ENCODE assay signal across 1 cellular context in the genomic region with DNA sequence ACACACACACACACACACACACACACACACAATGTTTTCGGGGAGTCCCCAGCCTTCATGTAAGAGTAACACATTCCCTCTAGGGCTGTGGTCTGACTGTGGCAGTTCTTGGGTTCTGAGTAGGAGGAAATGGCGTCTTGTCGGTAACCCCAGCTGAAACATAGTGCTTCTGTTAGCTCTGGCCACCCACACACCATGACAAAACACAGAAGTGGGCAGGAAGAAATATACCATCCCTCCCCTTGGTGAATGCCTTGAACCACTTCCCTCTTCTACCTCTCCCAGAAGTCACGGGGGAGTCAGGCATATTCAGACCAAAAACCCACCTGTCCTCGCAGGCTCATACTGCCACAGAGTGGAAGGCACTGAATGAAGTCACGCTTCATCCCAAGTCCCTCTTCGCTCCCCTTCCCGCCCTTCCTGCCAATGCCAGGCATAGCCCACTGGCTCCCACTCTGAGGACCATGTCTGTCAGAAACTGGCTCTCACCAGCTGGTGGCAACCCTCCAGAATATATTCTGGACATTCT.
A peak's percentile ranks its signal among the peaks of the same experiment; 100 is the strongest.
TF ChIP-seq lines count a peak whose summit lies in the region.

No MANE protein-coding gene starts in this region.

TF ChIP-seq in GM12878, 131 proteins besides CTCF, POLR2A, EP300 and RAD21 (continued from another document and continues in another):
- TF ChIP-seq ZNF687 (IDR thresholded peaks at IDR 0.05) (no peak), ZBTB40 (IDR thresholded peaks at IDR 0.05; ENCODE audit: borderline replicate concordance) (no peak), YBX1 (IDR thresholded peaks at IDR 0.05) (no peak), LARP7 (IDR thresholded peaks at IDR 0.05) (no peak), STAT3 (IDR thresholded peaks at IDR 0.05; ENCODE audit: low read depth, low read length) (no peak), MEF2A (IDR thresholded peaks at IDR 0.05; ENCODE audit: insufficient read depth, low read depth, low read length) (peak; percentile 55; the same call in 1 of the 2 replicates), TCF3 (IDR thresholded peaks at IDR 0.05; ENCODE audit: borderline replicate concordance, insufficient read depth, low read depth, low read length) (no peak), ZNF592 (IDR thresholded peaks at IDR 0.05) (no peak), ZSCAN29 (IDR thresholded peaks at IDR 0.05) (no peak), CUX1 (IDR thresholded peaks at IDR 0.05; ENCODE audit: insufficient replicate concordance, low read depth, low read length) (no peak), KAT2A (conservative IDR thresholded peaks at IDR 0.05; ENCODE audit: control insufficient read depth, low read depth, low read length) (no peak), SREBF2 (IDR thresholded peaks at IDR 0.05; ENCODE audit: low read length) (no peak), SPI1 (IDR thresholded peaks at IDR 0.05; ENCODE audit: borderline replicate concordance, insufficient read depth, low read depth, low read length) (peak; percentile 92), MYB (IDR thresholded peaks at IDR 0.05; ENCODE audit: borderline replicate concordance, low read depth, low read length) (no peak), IRF4 (IDR thresholded peaks at IDR 0.05; ENCODE audit: low read depth, low read length) (no peak), FOS (IDR thresholded peaks at IDR 0.05; ENCODE audit: borderline replicate concordance, extremely low read depth, insufficient read length) (no peak)
- TF ChIP-seq, protein P1, sequence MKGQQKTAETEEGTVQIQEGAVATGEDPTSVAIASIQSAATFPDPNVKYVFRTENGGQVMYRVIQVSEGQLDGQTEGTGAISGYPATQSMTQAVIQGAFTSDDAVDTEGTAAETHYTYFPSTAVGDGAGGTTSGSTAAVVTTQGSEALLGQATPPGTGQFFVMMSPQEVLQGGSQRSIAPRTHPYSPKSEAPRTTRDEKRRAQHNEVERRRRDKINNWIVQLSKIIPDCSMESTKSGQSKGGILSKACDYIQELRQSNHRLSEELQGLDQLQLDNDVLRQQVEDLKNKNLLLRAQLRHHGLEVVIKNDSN (IDR thresholded peaks at IDR 0.05; ENCODE audit: borderline replicate concordance, extremely low read length, insufficient read depth, low read depth, low read length) = no peak
- TF ChIP-seq, protein P2, sequence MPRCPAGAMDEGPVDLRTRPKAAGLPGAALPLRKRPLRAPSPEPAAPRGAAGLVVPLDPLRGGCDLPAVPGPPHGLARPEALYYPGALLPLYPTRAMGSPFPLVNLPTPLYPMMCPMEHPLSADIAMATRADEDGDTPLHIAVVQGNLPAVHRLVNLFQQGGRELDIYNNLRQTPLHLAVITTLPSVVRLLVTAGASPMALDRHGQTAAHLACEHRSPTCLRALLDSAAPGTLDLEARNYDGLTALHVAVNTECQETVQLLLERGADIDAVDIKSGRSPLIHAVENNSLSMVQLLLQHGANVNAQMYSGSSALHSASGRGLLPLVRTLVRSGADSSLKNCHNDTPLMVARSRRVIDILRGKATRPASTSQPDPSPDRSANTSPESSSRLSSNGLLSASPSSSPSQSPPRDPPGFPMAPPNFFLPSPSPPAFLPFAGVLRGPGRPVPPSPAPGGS (IDR thresholded peaks at IDR 0.05; ENCODE audit: borderline replicate concordance, insufficient read depth, low read depth, low read length, poor library complexity, severe bottlenecking) = peak; percentile 39
- TF ChIP-seq, protein P3, sequence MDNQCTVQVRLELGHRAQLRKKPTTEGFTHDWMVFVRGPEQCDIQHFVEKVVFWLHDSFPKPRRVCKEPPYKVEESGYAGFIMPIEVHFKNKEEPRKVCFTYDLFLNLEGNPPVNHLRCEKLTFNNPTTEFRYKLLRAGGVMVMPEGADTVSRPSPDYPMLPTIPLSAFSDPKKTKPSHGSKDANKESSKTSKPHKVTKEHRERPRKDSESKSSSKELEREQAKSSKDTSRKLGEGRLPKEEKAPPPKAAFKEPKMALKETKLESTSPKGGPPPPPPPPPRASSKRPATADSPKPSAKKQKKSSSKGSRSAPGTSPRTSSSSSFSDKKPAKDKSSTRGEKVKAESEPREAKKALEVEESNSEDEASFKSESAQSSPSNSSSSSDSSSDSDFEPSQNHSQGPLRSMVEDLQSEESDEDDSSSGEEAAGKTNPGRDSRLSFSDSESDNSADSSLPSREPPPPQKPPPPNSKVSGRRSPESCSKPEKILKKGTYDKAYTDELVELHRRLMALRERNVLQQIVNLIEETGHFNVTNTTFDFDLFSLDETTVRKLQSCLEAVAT (IDR thresholded peaks at IDR 0.05) = peak; percentile 82
- TF ChIP-seq, protein P4, sequence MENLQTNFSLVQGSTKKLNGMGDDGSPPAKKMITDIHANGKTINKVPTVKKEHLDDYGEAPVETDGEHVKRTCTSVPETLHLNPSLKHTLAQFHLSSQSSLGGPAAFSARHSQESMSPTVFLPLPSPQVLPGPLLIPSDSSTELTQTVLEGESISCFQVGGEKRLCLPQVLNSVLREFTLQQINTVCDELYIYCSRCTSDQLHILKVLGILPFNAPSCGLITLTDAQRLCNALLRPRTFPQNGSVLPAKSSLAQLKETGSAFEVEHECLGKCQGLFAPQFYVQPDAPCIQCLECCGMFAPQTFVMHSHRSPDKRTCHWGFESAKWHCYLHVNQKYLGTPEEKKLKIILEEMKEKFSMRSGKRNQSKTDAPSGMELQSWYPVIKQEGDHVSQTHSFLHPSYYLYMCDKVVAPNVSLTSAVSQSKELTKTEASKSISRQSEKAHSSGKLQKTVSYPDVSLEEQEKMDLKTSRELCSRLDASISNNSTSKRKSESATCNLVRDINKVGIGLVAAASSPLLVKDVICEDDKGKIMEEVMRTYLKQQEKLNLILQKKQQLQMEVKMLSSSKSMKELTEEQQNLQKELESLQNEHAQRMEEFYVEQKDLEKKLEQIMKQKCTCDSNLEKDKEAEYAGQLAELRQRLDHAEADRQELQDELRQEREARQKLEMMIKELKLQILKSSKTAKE (IDR thresholded peaks at IDR 0.05; ENCODE audit: low read depth, poor library complexity, severe bottlenecking) = peak; percentile 67
